ENCODE assay signal across 9 cellular contexts in the genomic region with DNA sequence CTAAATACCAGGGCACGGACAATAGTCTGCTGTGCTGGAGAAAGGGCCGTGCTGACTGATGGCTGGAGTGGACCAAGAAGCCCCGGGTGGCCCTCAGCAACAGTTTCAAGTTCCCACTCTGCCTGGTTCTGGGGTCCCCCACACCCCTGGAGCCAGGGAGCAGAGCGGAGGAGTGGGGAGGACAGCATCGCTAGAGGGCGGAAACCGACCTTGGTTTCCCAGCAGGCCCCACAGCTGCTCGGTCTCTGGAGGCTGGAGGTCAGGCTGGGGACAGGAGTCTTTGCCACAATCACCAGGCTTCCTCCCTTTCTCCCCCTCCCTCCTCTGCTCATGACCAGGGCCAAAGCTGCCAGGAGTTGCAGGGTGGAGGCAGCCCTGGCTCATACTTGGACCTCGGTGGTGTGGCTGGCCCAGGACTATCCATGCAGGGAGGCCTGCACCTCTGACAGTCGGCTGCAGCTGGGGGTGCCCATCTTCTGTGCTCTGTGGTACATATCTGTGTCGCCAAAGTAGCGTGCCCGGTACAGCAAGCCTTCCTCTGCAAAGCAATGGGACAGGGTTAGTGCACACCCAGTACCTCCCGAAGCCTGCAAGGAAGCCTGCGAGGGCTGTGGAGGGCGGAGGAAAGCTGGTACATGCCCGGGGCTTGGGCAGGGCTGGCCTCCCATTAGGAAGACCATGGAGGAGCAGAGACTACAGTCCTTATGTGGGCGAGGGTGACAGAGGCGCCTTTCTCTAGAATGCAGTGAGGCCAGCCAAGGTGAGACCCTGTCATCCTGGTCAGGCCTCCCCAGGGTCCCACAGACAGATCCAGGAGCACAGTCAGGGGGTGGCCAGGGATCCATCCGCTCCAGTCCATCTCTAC. TPM values are rescaled to one million over a fixed set of nuclear protein-coding genes. Genes with fewer than 3 reads are reported as not detected.
DNase-seq lines count a peak whose midpoint lies in the region; ATAC-seq and TF ChIP-seq lines count a peak whose summit lies in the region.
"Had no signal": no experiment of that assay in that cellular context is flagged by ENCODE, and none has a peak within 500 bp of the region (broad histone marks: within the 10 kb centered on the region; RNA-seq: fewer than 3 reads in every experiment).

No MANE protein-coding gene starts in this region.

- intact Hi-C loops in left colon (cut with DNase I, micrococcal nuclease) (loop anchor here in 1 of 2 donors (10.0 kb wide), 3 partner anchors 61 to 291 kb away; a partner anchor contains a TSS), testis (cut with DNase I; ENCODE audit: low total_unique reads) (loop anchor here (10.0 kb wide), 4 partner anchors 61 to 441 kb away; a partner anchor contains a TSS)

- TF ChIP-seq POLR2A in testis (IDR thresholded peaks at IDR 0.05): no peak

- peaks cover 12% of the 10 kb centered on the region; the same call in 1 of the 2 replicates for H3F3A ChIP-seq in Loucy (ENCODE audit: low read depth)

- peaks cover 27% of the 10 kb centered on the region for H3K79me2 ChIP-seq in Loucy (ENCODE audit: insufficient read depth, low read length)

- H3K4me3 ChIP-seq in Loucy (ENCODE audit: low read length, poor library complexity, severe bottlenecking): peak overlapping the region; percentile 69
- H3K4me3 ChIP-seq in testis: no peak overlapping the region
- H3K4me3 ChIP-seq: PC-9 had no signal

- H3K9ac ChIP-seq in Loucy (ENCODE audit: low read depth, low read length, poor library complexity, severe bottlenecking): peak overlapping the region; percentile 99

- H3K9me3 ChIP-seq in Loucy (ENCODE audit: insufficient read depth, low read depth, low read length) (no peaks in the 10 kb centered on the region), testis (no peaks in the 10 kb centered on the region)

- H3K27ac ChIP-seq in adipose tissue (ENCODE audit: low read depth, low read length) (peak overlapping the region; percentile 23), testis (peak overlapping the region; percentile 79 to 84)
- H3K27ac ChIP-seq: PC-9 had no signal

- DNase-seq in left colon (peak; percentile 60 to 72), testis (peak; percentile 87), NCI-H446 (lab: John Stamatoyannopoulos, UW) (no peak)
- DNase-seq in effector CD8-positive, alpha-beta T cell (lab: John Stamatoyannopoulos, UW): no peak

- H3K27me3 ChIP-seq in Loucy (ENCODE audit: insufficient read depth, low read length, poor library complexity, severe bottlenecking) (no peaks in the 10 kb centered on the region), testis (no peaks in the 10 kb centered on the region)

- 38 to 46% (median 42%) methylated on average over 20 of the region's 20 CpGs for WGBS in adipose tissue, 3 donors
- WGBS in testis, 2 donors: 0 to 31% methylated on average over 1 to 19 of the region's 20 CpGs

- peaks cover 15% of the 10 kb centered on the region; the same call in 1 of the 2 replicates for H3K36me3 ChIP-seq in Loucy (ENCODE audit: insufficient read depth, low read length)
- no peaks in the 10 kb centered on the region for H3K36me3 ChIP-seq in testis (ENCODE audit: low read depth, missing control alignments)

- H3K4me2 ChIP-seq in Loucy (ENCODE audit: low read depth, low read length, poor library complexity, severe bottlenecking): peak overlapping the region; percentile 80
- H3K4me2 ChIP-seq: PC-9 had no signal

- H4K20me1 ChIP-seq in Loucy (ENCODE audit: insufficient read depth, low read length, poor library complexity, severe bottlenecking): peaks cover 3% of the 10 kb centered on the region

- TF ChIP-seq CTCF in GM12872 (IDR thresholded peaks at IDR 0.05; ENCODE audit: insufficient read depth, low read depth, low read length) (peak; percentile 39; the same call in 2 of the 3 replicates), Loucy (conservative IDR thresholded peaks at IDR 0.05; ENCODE audit: low read length) (peak; percentile 29), testis (IDR thresholded peaks at IDR 0.05) (peak in 2 of 3 experiments; percentile 3 to 8)

- peak; percentile 36 for ATAC-seq in GM21717 (IDR thresholded peaks at IDR 0.05; ENCODE audit: unreplicated experiment)
- ATAC-seq in left colon: no peak

- H3K4me1 ChIP-seq in Loucy (ENCODE audit: insufficient read depth, low read length, poor library complexity, severe bottlenecking): peaks cover 55% of the 10 kb centered on the region
- H3K4me1 ChIP-seq in testis: peaks cover 69% of the 10 kb centered on the region

- H3K9me2 ChIP-seq in Loucy (replicated peaks; ENCODE audit: low read depth, low read length): no peaks in the 10 kb centered on the region

- no peak overlapping the region for H2AFZ ChIP-seq in Loucy (ENCODE audit: low read length)
- H2AFZ ChIP-seq: PC-9 had no signal

RNA-seq across cellular contexts. Expression of a gene that starts 19.1 kb away (rescaled TPM):
- 10 to 100 TPM; 14.4 to 32.7 (median 19.4) TPM for polyA plus RNA-seq in adipose tissue
- total RNA-seq in left colon: 10 to 100 TPM; 36.9 to 38.5 TPM
- 10 to 100 TPM; 50.3 to 57.6 TPM for total RNA-seq in testis
- polyA plus RNA-seq in testis (ENCODE audit: insufficient read depth, low read depth, low replicate concordance): 52.4 TPM

Comparison
In these comparisons a context has a peak if more than half of its experiments do, and no peak if none do; other contexts are left out.
1. DNase-seq: peak in left colon (2 of 2) and testis (single experiment); none in effector CD8-positive, alpha-beta T cell (single experiment) and NCI-H446 (0 of 2).
2. Peak in every context shown above with its lines, with median percentiles within 50 percentile points of each other: CTCF ChIP-seq.